Comparison of ENCODE assay signal across 1 cellular context in the genomic region with DNA sequence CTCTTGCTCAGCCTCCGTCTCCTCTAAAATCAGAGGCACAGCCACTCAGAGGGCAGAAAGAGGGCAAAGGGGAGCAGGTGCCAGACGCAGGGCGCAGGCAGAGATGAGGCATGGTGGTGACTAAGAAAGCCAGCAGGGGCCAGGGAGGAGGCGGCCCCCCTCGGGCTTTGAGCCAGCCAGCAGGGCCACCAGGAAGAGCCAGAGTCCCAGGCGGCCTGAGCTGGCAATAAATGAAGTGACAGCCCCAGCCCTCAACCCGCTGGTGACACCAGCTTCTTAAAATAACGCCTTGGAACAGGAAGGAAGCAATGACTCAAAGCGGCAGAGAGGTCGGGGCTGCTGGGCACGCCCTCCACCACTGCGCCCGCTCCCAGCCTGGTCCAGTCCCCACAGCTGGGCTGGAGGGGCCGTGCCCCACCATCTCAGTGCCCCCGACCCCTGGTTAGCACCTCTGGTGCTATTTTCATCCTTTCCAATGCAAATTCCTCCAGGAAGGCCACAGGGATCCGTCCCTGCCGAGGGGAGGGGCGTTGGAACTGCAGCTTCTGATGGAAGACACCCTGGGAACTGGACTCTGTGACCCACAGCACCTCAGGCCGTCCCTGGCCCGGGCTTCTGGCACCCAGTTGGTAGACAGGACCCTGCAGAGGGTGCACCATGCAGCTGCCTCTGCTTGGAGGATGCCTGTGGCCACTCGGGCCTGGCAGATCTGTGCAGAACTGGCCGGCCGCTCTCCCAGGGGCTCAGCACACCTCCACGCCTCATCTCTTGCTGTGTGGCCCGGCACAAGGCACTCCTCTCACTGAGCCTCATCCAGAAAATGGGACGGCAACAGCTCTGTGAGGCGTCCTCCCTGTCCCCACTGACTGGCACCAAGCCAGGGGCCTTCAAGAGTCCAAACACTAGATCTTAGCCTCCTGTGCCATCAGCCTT.
A peak's percentile ranks its signal among the peaks of the same experiment; 100 is the strongest.
TF ChIP-seq lines count a peak whose summit lies in the region.

No MANE protein-coding gene starts in this region.

TF ChIP-seq in HEK293, 187 proteins besides CTCF, POLR2A, EP300 and RAD21 (continued from another document):
- TF ChIP-seq ZNF23 (tag by site-specific recombination; IDR thresholded peaks at IDR 0.05; ENCODE audit: borderline replicate concordance) (no peak), ZFHX2 (tag by site-specific recombination; conservative IDR thresholded peaks at IDR 0.05) (no peak), ZNF132 (tag by site-specific recombination; IDR thresholded peaks at IDR 0.05; ENCODE audit: borderline replicate concordance) (no peak), ZNF600 (tag by site-specific recombination; IDR thresholded peaks at IDR 0.05) (0 out of 2 replicates have a peak, but pooled peaks have one; percentile 44), ZBTB8A (tag by site-specific recombination; IDR thresholded peaks at IDR 0.05) (peak; percentile 31; the same call in 1 of the 2 replicates), SCRT1 (tag by site-specific recombination; IDR thresholded peaks at IDR 0.05; ENCODE audit: borderline replicate concordance) (no peak), OSR2 (tag by site-specific recombination; IDR thresholded peaks at IDR 0.05) (no peak), KLF8 (tag by site-specific recombination; IDR thresholded peaks at IDR 0.05) (no peak), ZNF274 (IDR thresholded peaks at IDR 0.05; ENCODE audit: low read length) (no peak), ZNF274 (tag by site-specific recombination; IDR thresholded peaks at IDR 0.05; ENCODE audit: borderline replicate concordance) (no peak), ZEB2 (tag by site-specific recombination; IDR thresholded peaks at IDR 0.05) (peak; percentile 54; the same call in 1 of the 2 replicates), ZNF423 (tag by site-specific recombination; IDR thresholded peaks at IDR 0.05) (no peak), SCRT2 (tag by site-specific recombination; IDR thresholded peaks at IDR 0.05) (no peak), ZNF624 (tag by site-specific recombination; IDR thresholded peaks at IDR 0.05) (no peak), ZNF76 (tag by site-specific recombination; IDR thresholded peaks at IDR 0.05; ENCODE audit: borderline replicate concordance, low read depth) (no peak), ZNF664 (tag by site-specific recombination; IDR thresholded peaks at IDR 0.05) (no peak), RBAK (tag by site-specific recombination; IDR thresholded peaks at IDR 0.05) (no peak), ZNF140 (tag by site-specific recombination; IDR thresholded peaks at IDR 0.05) (no peak), KLF1 (tag by site-specific recombination; IDR thresholded peaks at IDR 0.05) (0 out of 2 replicates have a peak, but pooled peaks have one; percentile 14), ZIC2 (tag by site-specific recombination; IDR thresholded peaks at IDR 0.05) (peak; percentile 96), KLF16 (tag by site-specific recombination; IDR thresholded peaks at IDR 0.05) (no peak), ZSCAN16 (tag by site-specific recombination; IDR thresholded peaks at IDR 0.05) (no peak), ZNF37A (tag by site-specific recombination; IDR thresholded peaks at IDR 0.05) (no peak), ZNF837 (tag by site-specific recombination; IDR thresholded peaks at IDR 0.05) (no peak), REPIN1 (tag by site-specific recombination; IDR thresholded peaks at IDR 0.05; ENCODE audit: low read depth) (no peak), GLIS2 (tag by site-specific recombination; IDR thresholded peaks at IDR 0.05) (peak; percentile 62), ZBTB1 (tag by site-specific recombination; IDR thresholded peaks at IDR 0.05) (no peak), SP7 (tag by site-specific recombination; IDR thresholded peaks at IDR 0.05) (peak; percentile 86), ZNF660 (tag by site-specific recombination; IDR thresholded peaks at IDR 0.05) (peak; percentile 71; the same call in 1 of the 2 replicates), SP2 (tag by site-specific recombination; IDR thresholded peaks at IDR 0.05) (peak; percentile 10; the same call in 1 of the 2 replicates)
- TF ChIP-seq, protein P1, sequence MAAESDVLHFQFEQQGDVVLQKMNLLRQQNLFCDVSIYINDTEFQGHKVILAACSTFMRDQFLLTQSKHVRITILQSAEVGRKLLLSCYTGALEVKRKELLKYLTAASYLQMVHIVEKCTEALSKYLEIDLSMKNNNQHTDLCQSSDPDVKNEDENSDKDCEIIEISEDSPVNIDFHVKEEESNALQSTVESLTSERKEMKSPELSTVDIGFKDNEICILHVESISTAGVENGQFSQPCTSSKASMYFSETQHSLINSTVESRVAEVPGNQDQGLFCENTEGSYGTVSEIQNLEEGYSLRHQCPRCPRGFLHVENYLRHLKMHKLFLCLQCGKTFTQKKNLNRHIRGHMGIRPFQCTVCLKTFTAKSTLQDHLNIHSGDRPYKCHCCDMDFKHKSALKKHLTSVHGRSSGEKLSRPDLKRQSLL (tag by site-specific recombination; IDR thresholded peaks at IDR 0.05): no peak
- TF ChIP-seq, protein P2, sequence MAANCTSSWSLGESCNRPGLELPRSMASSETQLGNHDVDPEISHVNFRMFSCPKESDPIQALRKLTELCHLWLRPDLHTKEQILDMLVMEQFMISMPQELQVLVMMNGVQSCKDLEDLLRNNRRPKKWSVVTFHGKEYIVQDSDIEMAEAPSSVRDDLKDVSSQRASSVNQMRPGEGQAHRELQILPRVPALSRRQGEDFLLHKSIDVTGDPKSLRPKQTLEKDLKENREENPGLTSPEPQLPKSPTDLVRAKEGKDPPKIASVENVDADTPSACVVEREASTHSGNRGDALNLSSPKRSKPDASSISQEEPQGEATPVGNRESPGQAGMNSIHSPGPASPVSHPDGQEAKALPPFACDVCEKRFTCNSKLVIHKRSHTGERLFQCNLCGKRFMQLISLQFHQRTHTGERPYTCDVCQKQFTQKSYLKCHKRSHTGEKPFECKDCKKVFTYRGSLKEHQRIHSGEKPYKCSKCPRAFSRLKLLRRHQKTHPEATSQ (tag by site-specific recombination; IDR thresholded peaks at IDR 0.05): no peak
- TF ChIP-seq, protein P3, sequence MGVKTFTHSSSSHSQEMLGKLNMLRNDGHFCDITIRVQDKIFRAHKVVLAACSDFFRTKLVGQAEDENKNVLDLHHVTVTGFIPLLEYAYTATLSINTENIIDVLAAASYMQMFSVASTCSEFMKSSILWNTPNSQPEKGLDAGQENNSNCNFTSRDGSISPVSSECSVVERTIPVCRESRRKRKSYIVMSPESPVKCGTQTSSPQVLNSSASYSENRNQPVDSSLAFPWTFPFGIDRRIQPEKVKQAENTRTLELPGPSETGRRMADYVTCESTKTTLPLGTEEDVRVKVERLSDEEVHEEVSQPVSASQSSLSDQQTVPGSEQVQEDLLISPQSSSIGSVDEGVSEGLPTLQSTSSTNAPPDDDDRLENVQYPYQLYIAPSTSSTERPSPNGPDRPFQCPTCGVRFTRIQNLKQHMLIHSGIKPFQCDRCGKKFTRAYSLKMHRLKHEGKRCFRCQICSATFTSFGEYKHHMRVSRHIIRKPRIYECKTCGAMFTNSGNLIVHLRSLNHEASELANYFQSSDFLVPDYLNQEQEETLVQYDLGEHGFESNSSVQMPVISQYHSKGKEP (tag by site-specific recombination; IDR thresholded peaks at IDR 0.05): no peak
- TF ChIP-seq, protein P4, sequence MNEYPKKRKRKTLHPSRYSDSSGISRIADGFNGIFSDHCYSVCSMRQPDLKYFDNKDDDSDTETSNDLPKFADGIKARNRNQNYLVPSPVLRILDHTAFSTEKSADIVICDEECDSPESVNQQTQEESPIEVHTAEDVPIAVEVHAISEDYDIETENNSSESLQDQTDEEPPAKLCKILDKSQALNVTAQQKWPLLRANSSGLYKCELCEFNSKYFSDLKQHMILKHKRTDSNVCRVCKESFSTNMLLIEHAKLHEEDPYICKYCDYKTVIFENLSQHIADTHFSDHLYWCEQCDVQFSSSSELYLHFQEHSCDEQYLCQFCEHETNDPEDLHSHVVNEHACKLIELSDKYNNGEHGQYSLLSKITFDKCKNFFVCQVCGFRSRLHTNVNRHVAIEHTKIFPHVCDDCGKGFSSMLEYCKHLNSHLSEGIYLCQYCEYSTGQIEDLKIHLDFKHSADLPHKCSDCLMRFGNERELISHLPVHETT (tag by site-specific recombination; IDR thresholded peaks at IDR 0.05): 0 out of 2 replicates have a peak, but pooled peaks have one; percentile 13
- TF ChIP-seq, protein P5, sequence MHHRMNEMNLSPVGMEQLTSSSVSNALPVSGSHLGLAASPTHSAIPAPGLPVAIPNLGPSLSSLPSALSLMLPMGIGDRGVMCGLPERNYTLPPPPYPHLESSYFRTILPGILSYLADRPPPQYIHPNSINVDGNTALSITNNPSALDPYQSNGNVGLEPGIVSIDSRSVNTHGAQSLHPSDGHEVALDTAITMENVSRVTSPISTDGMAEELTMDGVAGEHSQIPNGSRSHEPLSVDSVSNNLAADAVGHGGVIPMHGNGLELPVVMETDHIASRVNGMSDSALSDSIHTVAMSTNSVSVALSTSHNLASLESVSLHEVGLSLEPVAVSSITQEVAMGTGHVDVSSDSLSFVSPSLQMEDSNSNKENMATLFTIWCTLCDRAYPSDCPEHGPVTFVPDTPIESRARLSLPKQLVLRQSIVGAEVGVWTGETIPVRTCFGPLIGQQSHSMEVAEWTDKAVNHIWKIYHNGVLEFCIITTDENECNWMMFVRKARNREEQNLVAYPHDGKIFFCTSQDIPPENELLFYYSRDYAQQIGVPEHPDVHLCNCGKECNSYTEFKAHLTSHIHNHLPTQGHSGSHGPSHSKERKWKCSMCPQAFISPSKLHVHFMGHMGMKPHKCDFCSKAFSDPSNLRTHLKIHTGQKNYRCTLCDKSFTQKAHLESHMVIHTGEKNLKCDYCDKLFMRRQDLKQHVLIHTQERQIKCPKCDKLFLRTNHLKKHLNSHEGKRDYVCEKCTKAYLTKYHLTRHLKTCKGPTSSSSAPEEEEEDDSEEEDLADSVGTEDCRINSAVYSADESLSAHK (tag by site-specific recombination; IDR thresholded peaks at IDR 0.05): no peak
- TF ChIP-seq, protein P6, sequence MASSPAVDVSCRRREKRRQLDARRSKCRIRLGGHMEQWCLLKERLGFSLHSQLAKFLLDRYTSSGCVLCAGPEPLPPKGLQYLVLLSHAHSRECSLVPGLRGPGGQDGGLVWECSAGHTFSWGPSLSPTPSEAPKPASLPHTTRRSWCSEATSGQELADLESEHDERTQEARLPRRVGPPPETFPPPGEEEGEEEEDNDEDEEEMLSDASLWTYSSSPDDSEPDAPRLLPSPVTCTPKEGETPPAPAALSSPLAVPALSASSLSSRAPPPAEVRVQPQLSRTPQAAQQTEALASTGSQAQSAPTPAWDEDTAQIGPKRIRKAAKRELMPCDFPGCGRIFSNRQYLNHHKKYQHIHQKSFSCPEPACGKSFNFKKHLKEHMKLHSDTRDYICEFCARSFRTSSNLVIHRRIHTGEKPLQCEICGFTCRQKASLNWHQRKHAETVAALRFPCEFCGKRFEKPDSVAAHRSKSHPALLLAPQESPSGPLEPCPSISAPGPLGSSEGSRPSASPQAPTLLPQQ (tag by site-specific recombination; IDR thresholded peaks at IDR 0.05): no peak
- TF ChIP-seq, protein P7, sequence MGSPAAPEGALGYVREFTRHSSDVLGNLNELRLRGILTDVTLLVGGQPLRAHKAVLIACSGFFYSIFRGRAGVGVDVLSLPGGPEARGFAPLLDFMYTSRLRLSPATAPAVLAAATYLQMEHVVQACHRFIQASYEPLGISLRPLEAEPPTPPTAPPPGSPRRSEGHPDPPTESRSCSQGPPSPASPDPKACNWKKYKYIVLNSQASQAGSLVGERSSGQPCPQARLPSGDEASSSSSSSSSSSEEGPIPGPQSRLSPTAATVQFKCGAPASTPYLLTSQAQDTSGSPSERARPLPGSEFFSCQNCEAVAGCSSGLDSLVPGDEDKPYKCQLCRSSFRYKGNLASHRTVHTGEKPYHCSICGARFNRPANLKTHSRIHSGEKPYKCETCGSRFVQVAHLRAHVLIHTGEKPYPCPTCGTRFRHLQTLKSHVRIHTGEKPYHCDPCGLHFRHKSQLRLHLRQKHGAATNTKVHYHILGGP (tag by site-specific recombination; IDR thresholded peaks at IDR 0.05): no peak
- TF ChIP-seq, protein P8, sequence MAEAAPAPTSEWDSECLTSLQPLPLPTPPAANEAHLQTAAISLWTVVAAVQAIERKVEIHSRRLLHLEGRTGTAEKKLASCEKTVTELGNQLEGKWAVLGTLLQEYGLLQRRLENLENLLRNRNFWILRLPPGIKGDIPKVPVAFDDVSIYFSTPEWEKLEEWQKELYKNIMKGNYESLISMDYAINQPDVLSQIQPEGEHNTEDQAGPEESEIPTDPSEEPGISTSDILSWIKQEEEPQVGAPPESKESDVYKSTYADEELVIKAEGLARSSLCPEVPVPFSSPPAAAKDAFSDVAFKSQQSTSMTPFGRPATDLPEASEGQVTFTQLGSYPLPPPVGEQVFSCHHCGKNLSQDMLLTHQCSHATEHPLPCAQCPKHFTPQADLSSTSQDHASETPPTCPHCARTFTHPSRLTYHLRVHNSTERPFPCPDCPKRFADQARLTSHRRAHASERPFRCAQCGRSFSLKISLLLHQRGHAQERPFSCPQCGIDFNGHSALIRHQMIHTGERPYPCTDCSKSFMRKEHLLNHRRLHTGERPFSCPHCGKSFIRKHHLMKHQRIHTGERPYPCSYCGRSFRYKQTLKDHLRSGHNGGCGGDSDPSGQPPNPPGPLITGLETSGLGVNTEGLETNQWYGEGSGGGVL (tag by site-specific recombination; IDR thresholded peaks at IDR 0.05): no peak
